In the genomic region with DNA sequence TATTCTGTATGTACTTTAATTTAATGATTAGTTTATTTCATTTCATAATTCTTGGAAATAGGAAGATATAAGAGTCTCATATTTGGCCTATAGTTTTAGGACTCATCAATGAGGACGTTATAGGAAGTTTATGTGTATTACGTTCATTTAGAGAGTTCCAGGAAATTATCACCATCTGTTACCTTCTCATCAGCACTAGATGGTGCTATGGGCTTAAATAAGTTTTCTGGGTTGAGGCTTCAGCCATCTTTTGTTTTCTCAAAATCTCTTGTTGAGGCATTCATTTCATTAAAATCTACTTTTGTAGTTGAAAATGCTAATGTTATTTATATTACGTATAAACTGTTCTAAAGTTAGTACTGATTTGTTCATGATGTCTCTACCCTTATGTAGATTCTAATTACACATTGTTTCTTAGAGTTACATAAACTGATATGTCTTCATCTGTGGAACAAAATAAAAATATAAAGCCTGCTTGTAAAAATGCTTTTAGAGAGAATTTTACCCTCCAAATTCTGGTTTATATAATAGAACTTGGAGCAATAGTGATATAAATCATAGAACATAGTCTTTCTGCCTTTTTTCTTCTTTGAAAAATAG, we compare ENCODE assay signal across 8 cellular contexts.
DNase-seq lines count a peak whose midpoint lies in the region; ATAC-seq, FAIRE-seq and TF ChIP-seq lines count a peak whose summit lies in the region.

No MANE protein-coding gene starts in this region.

- H3K4me3 ChIP-seq in bronchial epithelial cell (ENCODE audit: low read depth, low read length), result no peak overlapping the region
- no peak overlapping the region for H3K4me3 ChIP-seq in lower lobe of right lung

- ATAC-seq in GM21723 (IDR thresholded peaks at IDR 0.05; ENCODE audit: unreplicated experiment), result peak; percentile 95
- peak; percentile 58 to 61 for ATAC-seq in lower lobe of right lung

- CTCF ChIA-PET in activated CD4-positive, alpha-beta T cell treated with anti-CD3 and anti-CD28 coated beads, Interleukin-2, amount 10 ng/mL, durations not matched to agents 7 days and 5 days (lab: Charles Lee), result interaction anchor here (1.0 to 1.4 kb wide), 3 partner anchors 8 to 935 kb away, joined by 3 to 8 read pairs (median 3); no protein-coding TSS in a partner anchor

- H3K27ac Mint-ChIP-seq in activated CD4-positive, alpha-beta T cell treated with anti-CD3 and anti-CD28 coated beads, Interleukin-2, amount 10 ng/mL, durations not matched to agents 7 days and 5 days, result no peak overlapping the region

- H3K4me1 ChIP-seq in lower lobe of right lung, result no peaks in the 10 kb centered on the region

- no peak overlapping the region for H3K4me3 Mint-ChIP-seq in activated CD4-positive, alpha-beta T cell treated with anti-CD3 and anti-CD28 coated beads, Interleukin-2, amount 10 ng/mL, durations not matched to agents 7 days and 5 days

- peaks cover 14% of the 10 kb centered on the region for H3K27me3 Mint-ChIP-seq in activated CD4-positive, alpha-beta T cell treated with anti-CD3 and anti-CD28 coated beads, Interleukin-2, amount 10 ng/mL, durations not matched to agents 7 days and 5 days

- H3K27me3 ChIP-seq in bronchial epithelial cell (ENCODE audit: control insufficient read depth, insufficient read depth, low read length), result no peaks in the 10 kb centered on the region
- H3K27me3 ChIP-seq in lower lobe of right lung (ENCODE audit: low read depth), result no peaks in the 10 kb centered on the region

- H3K4me1 Mint-ChIP-seq in activated CD4-positive, alpha-beta T cell treated with anti-CD3 and anti-CD28 coated beads, Interleukin-2, amount 10 ng/mL, durations not matched to agents 7 days and 5 days, result peaks cover 2% of the 10 kb centered on the region

- DNase-seq in activated CD4-positive, alpha-beta T cell treated with anti-CD3 and anti-CD28 coated beads, Interleukin-2, amount 10 ng/mL, durations not matched to agents 7 days and 5 days, result peak; percentile 40
- no peak for DNase-seq in activated CD4-positive, alpha-beta T cell treated with anti-CD3 and anti-CD28 coated beads, Interleukin-2, amount 50 U/mL, for 48 hours
- peak; percentile 50 for DNase-seq in HTR-8/SVneo (ENCODE audit: insufficient read length, low spot score)
- DNase-seq in NCI-H82 treated with DMSO at 0.1 percent for 48 hours (lab: John Stamatoyannopoulos, UW; ENCODE audit: unreplicated experiment), result peak; percentile 37
- peak; percentile 60 for DNase-seq in bronchial epithelial cell (ENCODE audit: low read depth)
- DNase-seq in lower lobe of right lung, result no peak
- no peak for DNase-seq in C1 segment of cervical spinal cord (lab: John Stamatoyannopoulos, UW)

- no peaks in the 10 kb centered on the region for H3K36me3 Mint-ChIP-seq in activated CD4-positive, alpha-beta T cell treated with anti-CD3 and anti-CD28 coated beads, Interleukin-2, amount 10 ng/mL, durations not matched to agents 7 days and 5 days (ENCODE audit: low read depth)

- H3K36me3 ChIP-seq in bronchial epithelial cell (ENCODE audit: control insufficient read depth, insufficient read depth, low read length), result no peaks in the 10 kb centered on the region
- no peaks in the 10 kb centered on the region for H3K36me3 ChIP-seq in lower lobe of right lung

- H3K27ac ChIP-seq in lower lobe of right lung, result no peak overlapping the region

- POLR2A ChIA-PET in activated CD4-positive, alpha-beta T cell treated with anti-CD3 and anti-CD28 coated beads, Interleukin-2, amount 10 ng/mL, durations not matched to agents 7 days and 5 days (lab: Charles Lee), result interaction anchor here (0.6 kb wide), 1 partner anchor 177 kb away, joined by 3 read pairs; no protein-coding TSS in a partner anchor

- H3K9me3 Mint-ChIP-seq in activated CD4-positive, alpha-beta T cell treated with anti-CD3 and anti-CD28 coated beads, Interleukin-2, amount 10 ng/mL, durations not matched to agents 7 days and 5 days, result no peaks in the 10 kb centered on the region

- FAIRE-seq in HTR-8/SVneo (lab: Jason Lieb, UNC) (no peak), bronchial epithelial cell (lab: Jason Lieb, UNC) (no peak)

- intact Hi-C loops in lower lobe of right lung (cut with DNase I), result no loop called here

- H3K9me3 ChIP-seq in lower lobe of right lung, result no peaks in the 10 kb centered on the region

- peak; percentile 43 for TF ChIP-seq CTCF in bronchial epithelial cell (IDR thresholded peaks at IDR 0.05; ENCODE audit: insufficient read depth, low read length, severe bottlenecking)
- peak; percentile 59 for TF ChIP-seq CTCF in lower lobe of right lung (IDR thresholded peaks at IDR 0.05)

Comparison
In these comparisons a context has a peak if more than half of its experiments do, and no peak if none do; other contexts are left out.
1. DNase-seq: peak in activated CD4-positive, alpha-beta T cell treated with anti-CD3 and anti-CD28 coated beads, Interleukin-2, amount 10 ng/mL, durations not matched to agents 7 days and 5 days (single experiment), HTR-8/SVneo (single experiment), NCI-H82 treated with DMSO at 0.1 percent for 48 hours (single experiment) and bronchial epithelial cell (single experiment); none in activated CD4-positive, alpha-beta T cell treated with anti-CD3 and anti-CD28 coated beads, Interleukin-2, amount 50 U/mL, for 48 hours (0 of 2), lower lobe of right lung (single experiment) and C1 segment of cervical spinal cord (0 of 14).